ENCODE assay signal across 3 cellular contexts in genomic region chr4:37586194-37586593, GRCh38.
TF ChIP-seq lines count a peak whose summit lies in the region.

No MANE protein-coding gene starts in this region.

TF ChIP-seq in GM23338, 12 proteins besides CTCF, POLR2A, EP300 and RAD21:
- TF ChIP-seq ETS1 (IDR thresholded peaks at IDR 0.05) (no peak), POLR2AphosphoS5 (IDR thresholded peaks at IDR 0.05; ENCODE audit: low read depth) (no peak), REST (IDR thresholded peaks at IDR 0.05; ENCODE audit: unreplicated experiment) (peak; percentile 28), EZH2phosphoT487 (IDR thresholded peaks at IDR 0.05; ENCODE audit: unreplicated experiment) (no peak), NANOG (IDR thresholded peaks at IDR 0.05; ENCODE audit: borderline replicate concordance) (no peak), CREB1 (CRISPR knock-in tag; IDR thresholded peaks at IDR 0.05; ENCODE audit: low read depth) (no peak)

TF ChIP-seq in HEK293, 187 proteins besides CTCF, POLR2A, EP300 and RAD21 (continued from another document):
- TF ChIP-seq REST (tag by site-specific recombination; IDR thresholded peaks at IDR 0.05) = 0 out of 2 replicates have a peak, but pooled peaks have one; percentile 29
- TF ChIP-seq YY2 (tag by site-specific recombination; IDR thresholded peaks at IDR 0.05) = no peak
- no peak for TF ChIP-seq ZNF571 (tag by site-specific recombination; IDR thresholded peaks at IDR 0.05)
- TF ChIP-seq ZNF26 (tag by site-specific recombination; IDR thresholded peaks at IDR 0.05) = no peak
- no peak for TF ChIP-seq ZFP41 (tag by site-specific recombination; IDR thresholded peaks at IDR 0.05; ENCODE audit: borderline replicate concordance)

TF ChIP-seq in GM12878, 131 proteins besides CTCF, POLR2A, EP300 and RAD21 (continued from another document):
- peak; percentile 40; the same call in 1 of the 2 replicates for TF ChIP-seq REST (IDR thresholded peaks at IDR 0.05; ENCODE audit: low read depth, low read length)
